ENCODE assay signal across 8 cellular contexts in the genomic region with DNA sequence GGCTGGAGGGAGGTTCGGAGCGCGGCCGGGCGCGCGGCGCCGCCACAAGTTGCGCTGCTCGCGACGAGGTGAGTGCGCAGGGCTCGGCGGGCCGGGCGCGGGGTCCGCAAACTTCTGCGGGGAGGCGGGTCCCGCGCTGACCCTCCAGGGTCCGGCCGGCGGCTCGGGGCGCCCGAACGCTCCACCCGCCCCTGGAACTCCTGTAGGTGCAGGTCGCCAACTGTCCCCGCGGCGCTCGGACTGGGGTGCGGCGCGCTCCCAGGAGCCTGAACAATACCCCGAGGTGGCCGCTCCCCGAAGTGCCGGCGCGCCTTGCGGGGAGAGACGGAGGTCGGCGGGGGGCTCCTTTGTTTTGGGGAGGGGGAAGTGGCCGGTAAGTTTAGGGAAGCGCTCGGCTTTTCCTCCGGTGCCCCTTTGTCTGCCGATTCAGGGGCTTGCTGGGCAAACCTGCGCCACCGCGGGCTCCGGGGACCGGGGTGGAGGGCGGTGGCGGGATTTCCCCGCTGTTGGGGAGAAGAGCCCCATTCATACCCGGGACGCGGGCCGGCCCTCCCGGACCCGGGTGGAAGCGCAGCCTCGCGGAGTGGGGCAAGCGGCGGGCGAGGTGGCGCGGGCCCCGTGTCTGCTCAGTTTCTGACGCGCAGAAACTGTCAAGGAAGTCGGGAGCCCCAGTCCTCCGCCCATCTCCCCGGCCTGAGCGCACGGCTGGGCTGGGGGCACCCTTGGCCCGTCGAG. TPM values are rescaled to one million over a fixed set of nuclear protein-coding genes. Genes with fewer than 3 reads are reported as not detected.
DNase-seq lines count a peak whose midpoint lies in the region; TF ChIP-seq lines count a peak whose summit lies in the region.

No MANE protein-coding gene starts in this region.

- peak overlapping the region; percentile 76 for H3K4me3 ChIP-seq in AG09309 (ENCODE audit: control insufficient read depth, low read depth, low read length)

- intact Hi-C loops in head of caudate nucleus (cut with DNase I) = loop anchor here (5.0 kb wide), 1 partner anchor 62 kb away; no protein-coding TSS in a partner anchor

- no peak for TF ChIP-seq CTCF in AG09309 (IDR thresholded peaks at IDR 0.05; ENCODE audit: control insufficient read depth, insufficient read depth, low read depth, low read length, missing control alignments)
- TF ChIP-seq CTCF in GM20000 (IDR thresholded peaks at IDR 0.05; ENCODE audit: extremely low read depth, missing control alignments) = no peak

- DNase-seq in AG09309 (ENCODE audit: low read depth) (no peak), GM20000 (ENCODE audit: low spot score) (peak; percentile 36), NAMALWA (ENCODE audit: low spot score) (peak; percentile 8), head of caudate nucleus (peak in 24 of 42 donors; percentile 6 to 54 (median 20)), retina (peak; percentile 64), H4 (ENCODE audit: low spot score) (no peak), middle frontal gyrus (ENCODE audit: extremely low spot score, low spot score) (no peak)
- peak; percentile 20 for DNase-seq in activated T-helper 9 cell treated with anti-CD3 and anti-CD28 coated beads, Interleukin-2, amount 50 U/mL, for 16 hours (ENCODE audit: low read depth)

RNA-seq across cellular contexts. Expression of a gene that starts 0.7 kb away (rescaled TPM):
- 15.7 and 16.4 TPM in 2 replicates for total RNA-seq in H4 (2014; rRNA removed; shearing (Covaris generic))

Comparison
In these comparisons a context has a peak if more than half of its experiments do, and no peak if none do; other contexts are left out.
1. DNase-seq: peak in GM20000 (single experiment), NAMALWA (single experiment), activated T-helper 9 cell treated with anti-CD3 and anti-CD28 coated beads, Interleukin-2, amount 50 U/mL, for 16 hours (single experiment), head of caudate nucleus (24 of 42) and retina (single experiment); none in AG09309 (single experiment), H4 (single experiment) and middle frontal gyrus (single experiment).